In the genomic region with DNA sequence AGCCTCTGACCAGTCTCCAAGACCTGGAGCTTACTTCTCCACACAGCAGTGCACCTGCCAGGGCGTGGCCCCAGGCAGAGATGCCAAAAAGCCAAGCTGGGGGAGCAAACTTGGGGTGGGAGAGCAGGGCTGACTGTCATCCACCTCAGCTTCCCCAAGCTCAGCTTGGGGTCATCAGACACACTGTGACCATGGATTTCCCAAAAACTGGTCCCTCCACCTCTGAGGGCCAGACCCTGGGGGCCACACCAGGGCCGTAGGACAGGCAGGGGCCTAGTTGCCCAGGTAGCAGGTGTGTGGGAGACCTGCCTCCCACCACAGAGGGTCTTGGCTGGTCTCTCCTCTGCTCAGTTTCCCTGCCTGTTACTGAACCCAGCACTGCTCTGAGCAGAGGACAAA, we compare ENCODE assay signal across 8 cellular contexts. TPM values are rescaled to one million over a fixed set of nuclear protein-coding genes. Genes with fewer than 3 reads are reported as not detected.
DNase-seq lines count a peak whose midpoint lies in the region; ATAC-seq and TF ChIP-seq lines count a peak whose summit lies in the region.

No MANE protein-coding gene starts in this region.

- H3K4me3 ChIP-seq in astrocyte of the spinal cord (ENCODE audit: low read depth, low read length) (peak overlapping the region; percentile 57), kidney epithelial cell (ENCODE audit: low read depth, low read length) (peak overlapping the region; percentile 69), stomach (peak overlapping the region; percentile 61 to 71 (median 69))

- H3K36me3 ChIP-seq in kidney epithelial cell (ENCODE audit: control insufficient read depth, insufficient read depth, low read length) (no peaks in the 10 kb centered on the region), stomach (peaks cover 5 to 10% (median 9%) of the 10 kb centered on the region in 4 donors)

- H3K27me3 ChIP-seq in kidney epithelial cell (ENCODE audit: control insufficient read depth, insufficient read depth, low read length) (no peaks in the 10 kb centered on the region), stomach (no peaks in the 10 kb centered on the region)

- 52 to 71% (median 60%) methylated on average over 1 to 2 of the region's 2 CpGs for WGBS in stomach, 5 donors

- H3K9me3 ChIP-seq in stomach = no peaks in the 10 kb centered on the region

- intact Hi-C loops in stomach (cut with DNase I; ENCODE audit: low total_unique reads) = no loop called here

- no peak for TF ChIP-seq POLR2A in stomach (IDR thresholded peaks at IDR 0.05)

- TF ChIP-seq EP300 in stomach (IDR thresholded peaks at IDR 0.05) = no peak

- H3K27ac ChIP-seq in stomach = peak overlapping the region in 4 of 5 donors; percentile 76 to 88 (median 81)

- TF ChIP-seq CTCF in astrocyte of the spinal cord (IDR thresholded peaks at IDR 0.05; ENCODE audit: low read depth, low read length) (no peak), kidney epithelial cell (IDR thresholded peaks at IDR 0.05; ENCODE audit: insufficient read depth, low read length, poor library complexity, severe bottlenecking) (no peak), stomach (IDR thresholded peaks at IDR 0.05) (no peak), omental fat pad (IDR thresholded peaks at IDR 0.05) (no peak)

- in situ Hi-C loops in astrocyte of the spinal cord (cut with HindIII; ENCODE audit: low sequenced_read_pairs) = no loop called here

- DNase-seq in NCI-H146 (lab: John Stamatoyannopoulos, UW) = peak; percentile 35
- DNase-seq in NCI-H146 treated with DMSO at 0.1 percent for 48 hours (lab: John Stamatoyannopoulos, UW; ENCODE audit: unreplicated experiment) = no peak
- DNase-seq in astrocyte of the spinal cord (ENCODE audit: low read depth, low spot score) = no peak
- DNase-seq in kidney epithelial cell (ENCODE audit: low read depth) = no peak
- DNase-seq in stomach = no peak
- no peak for DNase-seq in DMS79 treated with DMSO at 0.1 percent for 48 hours (lab: John Stamatoyannopoulos, UW)
- no peak for DNase-seq in omental fat pad (ENCODE audit: low spot score)
- no peak for DNase-seq in activated effector memory CD4-positive, alpha-beta T cell treated with anti-CD3 and anti-CD28 coated beads, Interleukin-2, amount 50 U/mL, for 16 hours

- ATAC-seq in omental fat pad (ENCODE audit: low FRiP score) = no peak

- H3K4me1 ChIP-seq in stomach = peaks cover 14 to 52% (median 31%) of the 10 kb centered on the region in 4 donors

RNA-seq across cellular contexts. Expression of a gene that starts 30.6 kb away (rescaled TPM):
- total RNA-seq in kidney epithelial cell (74.5 and 107 TPM in 2 replicates), stomach (10 to 100 TPM; 11.2 to 51.3 (median 27.8) TPM), omental fat pad (10 to 100 TPM in 2 of 4 donors, 1 to 10 TPM in 2; 6.5 to 20.0 (median 9.3) TPM)
- 10 to 100 TPM in 2 of 3 donors, 1 to 10 TPM in 1; 3.5 to 15.4 (median 10.2) TPM for polyA plus RNA-seq in stomach

RNA-seq across cellular contexts. Expression of a gene that starts 34.9 kb away (rescaled TPM):
- 20.9 and 22.0 TPM in 2 replicates for total RNA-seq in kidney epithelial cell
- 10 to 100 TPM; 18.1 to 38.8 (median 27.2) TPM for total RNA-seq in stomach
- 10 to 100 TPM; 13.8 to 37.7 (median 26.0) TPM for polyA plus RNA-seq in stomach
- 10 to 100 TPM; 35.3 to 48.4 (median 37.9) TPM for total RNA-seq in omental fat pad

RNA-seq across cellular contexts. Expression of a gene that starts 44.4 kb away (rescaled TPM):
- total RNA-seq in kidney epithelial cell (30.0 and 50.4 TPM in 2 replicates), stomach (10 to 100 TPM in 4 of 5 donors, 1 to 10 TPM in 1; 6.4 to 59.4 (median 25.3) TPM), omental fat pad (10 to 100 TPM; 10.1 to 24.4 (median 15.1) TPM)
- polyA plus RNA-seq in stomach = 10 to 100 TPM; 35.1 to 69.5 (median 57.7) TPM

RNA-seq across cellular contexts. Expression of a gene that starts 44.4 kb away (rescaled TPM):
- total RNA-seq in kidney epithelial cell (371 and 403 TPM in 2 replicates), stomach (100 to 1,000 TPM in 2 of 5 donors, 10 to 100 TPM in 3; 25.1 to 137 (median 87.9) TPM), omental fat pad (100 to 1,000 TPM; 166 to 214 (median 180) TPM)
- 100 to 1,000 TPM; 103 to 174 (median 103) TPM for polyA plus RNA-seq in stomach
